In genomic region chr7:130092598-130092997, GRCh38 we compare ENCODE assay signal across 23 cellular contexts. TPM values are rescaled to one million over a fixed set of nuclear protein-coding genes. Genes with fewer than 3 reads are reported as not detected.
A peak's percentile ranks its signal among the peaks of the same experiment; 100 is the strongest.
DNase-seq lines count a peak whose midpoint lies in the region; ATAC-seq, FAIRE-seq and TF ChIP-seq lines count a peak whose summit lies in the region.
"Had no signal": no experiment of that assay in that cellular context is flagged by ENCODE, and none has a peak within 500 bp of the region (broad histone marks: within the 10 kb centered on the region; RNA-seq: fewer than 3 reads in every experiment).

No MANE protein-coding gene starts in this region.

- no peaks in the 10 kb centered on the region for H3K27me3 ChIP-seq in GM23338 (ENCODE audit: insufficient read depth)
- no peaks in the 10 kb centered on the region for H3K27me3 ChIP-seq in Panc1 (ENCODE audit: control insufficient read depth, insufficient read depth, low read length)
- H3K27me3 ChIP-seq: tibial artery had no signal

- no peak overlapping the region for H3K4me2 ChIP-seq in GM23338

- H3K4me1 ChIP-seq in GM23338 (ENCODE audit: insufficient read depth) (no peaks in the 10 kb centered on the region), Panc1 (ENCODE audit: control insufficient read depth, insufficient read depth, low read length) (peaks cover 4% of the 10 kb centered on the region; the same call in 1 of the 2 replicates)
- H3K4me1 ChIP-seq: Caco-2 had no signal

- H3K79me2 ChIP-seq in GM23338 (replicated peaks; ENCODE audit: insufficient read depth), result peaks cover 50% of the 10 kb centered on the region

- POLR2A ChIA-PET in Panc1 (lab: Charles Lee), result interaction anchor here (0.6 kb wide), 1 partner anchor 9 kb away, joined by 12 read pairs; no protein-coding TSS in a partner anchor

- in situ Hi-C loops in Panc1 (cut with HindIII; ENCODE audit: low pct_unique_long_range_greater_than_20kb, low sequenced_read_pairs), result no loop called here

- TF ChIP-seq CTCF in GM23338 (conservative IDR thresholded peaks at IDR 0.05; ENCODE audit: low read depth in 2 of 2) (no peak), Panc1 (IDR thresholded peaks at IDR 0.05) (0 out of 2 replicates have a peak, but pooled peaks have one; percentile 6), nephron progenitor cell (IDR thresholded peaks at IDR 0.05) (no peak)

- H4K20me1 ChIP-seq in GM23338 (replicated peaks; ENCODE audit: insufficient read depth), result peaks cover 7% of the 10 kb centered on the region

- DNase-seq in GM18507 (ENCODE audit: extremely low spot score, insufficient read length, low read depth), result peak; percentile 8
- DNase-seq in GM23338 (ENCODE audit: low spot score), result no peak
- no peak for DNase-seq in Panc1 (ENCODE audit: low read depth, low spot score)
- DNase-seq in nephron progenitor cell, result no peak
- no peak for DNase-seq in activated gamma-delta T cell treated with Interleukin-2 at 50 U/mL for 16 hours
- DNase-seq in activated CD8-positive, alpha-beta memory T cell treated with anti-CD3 and anti-CD28 coated beads, Interleukin-2, amount 50 U/mL, for 48 hours, result no peak
- DNase-seq in H54 (ENCODE audit: insufficient read length, low spot score), result no peak
- DNase-seq: activated CD8-positive, alpha-beta memory T cell treated with anti-CD3 and anti-CD28 coated beads for 24 hours; activated T-cell treated with anti-CD3 and anti-CD28 coated beads, Interleukin-2, amount 50 U/mL, for 72 hours; Caco-2; cerebellar nuclear complex; H9; NCI-H146; NCI-H2171; NCI-H526; Right ventricle myocardium superior; stimulated activated CD4-positive, alpha-beta T cell treated with anti-CD3 and anti-CD28 coated beads, Interleukin-1b, Interleukin-23, amount 100 ng/mL, for 48 hours; stimulated activated naive CD4-positive, alpha-beta T cell treated with Interleukin-2 at 50 U/mL for 16 hours; SW 1271; tibial artery had no signal

- intact Hi-C loops in Panc1 (cut with micrococcal nuclease; ENCODE audit: unreplicated experiment), result no loop called here

- H3K4me1 Mint-ChIP-seq in GM23338, result no peaks in the 10 kb centered on the region
- peaks cover 8% of the 10 kb centered on the region for H3K4me1 Mint-ChIP-seq in nephron progenitor cell
- H3K4me1 Mint-ChIP-seq: H9 had no signal

- no peak overlapping the region for H3K4me3 Mint-ChIP-seq in GM23338
- no peak overlapping the region for H3K4me3 Mint-ChIP-seq in nephron progenitor cell
- H3K4me3 Mint-ChIP-seq: H9, nephron had no signal

- no peak overlapping the region for H3K27ac ChIP-seq in GM23338 (ENCODE audit: low read depth)
- no peak overlapping the region for H3K27ac ChIP-seq in Panc1 (ENCODE audit: low read length)
- H3K27ac ChIP-seq: tibial artery had no signal

- H3K27me3 Mint-ChIP-seq in GM23338 (ENCODE audit: insufficient read depth, low read depth, poor library complexity), result no peaks in the 10 kb centered on the region
- H3K27me3 Mint-ChIP-seq in nephron progenitor cell (ENCODE audit: low read depth, poor library complexity), result no peaks in the 10 kb centered on the region

- H3K9me3 ChIP-seq in Panc1 (ENCODE audit: control insufficient read depth, insufficient read depth, low read depth, low read length), result no peaks in the 10 kb centered on the region
- H3K9me3 ChIP-seq: Caco-2, tibial artery had no signal

- H3K9me3 Mint-ChIP-seq in GM23338 (no peaks in the 10 kb centered on the region), nephron progenitor cell (no peaks in the 10 kb centered on the region)
- H3K9me3 Mint-ChIP-seq: activated naive CD4-positive, alpha-beta T cell treated with anti-CD3 and anti-CD28 coated beads, Interleukin-2, amount 50 U/mL, for 72 hours; activated T-cell treated with anti-CD3 and anti-CD28 coated beads, Interleukin-2, amount 50 U/mL, for 72 hours; H9; nephron had no signal

- H3K9me2 ChIP-seq in GM23338 (ENCODE audit: insufficient read depth), result no peaks in the 10 kb centered on the region

- CTCF ChIA-PET in Panc1 (lab: Charles Lee), result no interaction called here

- H3K36me3 ChIP-seq in GM23338 (ENCODE audit: insufficient read depth) (no peaks in the 10 kb centered on the region), Panc1 (ENCODE audit: control insufficient read depth, insufficient read depth, low read length) (no peaks in the 10 kb centered on the region)
- H3K36me3 ChIP-seq: tibial artery had no signal

- H3F3A ChIP-seq in GM23338 (replicated peaks; ENCODE audit: low read depth), result no peaks in the 10 kb centered on the region

- TF ChIP-seq POLR2A in H54 (IDR thresholded peaks at IDR 0.05; ENCODE audit: low read depth, low read length), result no peak

- H3K4me3 ChIP-seq in GM23338 (no peak overlapping the region), Panc1 (ENCODE audit: low read depth in 2 of 2, low read length in 2 of 2) (no peak overlapping the region)
- H3K4me3 ChIP-seq: tibial artery had no signal

- H3K36me3 Mint-ChIP-seq in GM23338 (ENCODE audit: low read depth) (no peaks in the 10 kb centered on the region), nephron progenitor cell (ENCODE audit: low read depth) (peaks cover 17% of the 10 kb centered on the region)
- H3K36me3 Mint-ChIP-seq: activated naive CD4-positive, alpha-beta T cell treated with anti-CD3 and anti-CD28 coated beads, Interleukin-2, amount 50 U/mL, for 72 hours had no signal

- no peak overlapping the region for H3K27ac Mint-ChIP-seq in GM23338
- H3K27ac Mint-ChIP-seq in nephron progenitor cell, result peak overlapping the region; percentile 0
- H3K27ac Mint-ChIP-seq: activated naive CD4-positive, alpha-beta T cell treated with anti-CD3 and anti-CD28 coated beads, Interleukin-2, amount 50 U/mL, for 72 hours; activated T-cell treated with anti-CD3 and anti-CD28 coated beads, Interleukin-2, amount 50 U/mL, for 72 hours had no signal

- H2AFZ ChIP-seq in GM23338, result no peak overlapping the region

- FAIRE-seq in GM18507 (lab: Jason Lieb, UNC) (peak; percentile 69), H54 (lab: Jason Lieb, UNC) (no peak)
- FAIRE-seq: HepG2 had no signal

- BruUV-seq in Panc1 (replicated peaks; lab: Mats Ljungman, UMichigan), result no TSS peak

- ATAC-seq in GM23338 (0 out of 3 replicates have a peak, but pooled peaks have one; percentile 29), Panc1 (no peak)
- ATAC-seq: activated naive CD4-positive, alpha-beta T cell treated with anti-CD3 and anti-CD28 coated beads, Interleukin-2, amount 50 U/mL, for 72 hours; activated T-cell treated with anti-CD3 and anti-CD28 coated beads, Interleukin-2, amount 50 U/mL, for 72 hours; HepG2 had no signal

TF ChIP-seq in GM23338, 12 proteins besides CTCF, POLR2A, EP300 and RAD21:
- TF ChIP-seq JUNB (IDR thresholded peaks at IDR 0.05; ENCODE audit: unreplicated experiment) (no peak), EZH2 (IDR thresholded peaks at IDR 0.05; ENCODE audit: low read depth, unreplicated experiment) (no peak), ZNF331 (CRISPR knock-in tag; IDR thresholded peaks at IDR 0.05; ENCODE audit: low read depth) (no peak), POLR2AphosphoS5 (IDR thresholded peaks at IDR 0.05; ENCODE audit: low read depth) (no peak), CREB1 (CRISPR knock-in tag; IDR thresholded peaks at IDR 0.05; ENCODE audit: low read depth) (no peak)
TF ChIP-seq in GM23338: peak in this region for 0.

RNA-seq across cellular contexts. Expression of gene KLHDC10, which starts 22.3 kb away (rescaled TPM):
- total RNA-seq in GM23338 (2014; rRNA removed; shearing (Covaris generic)), result 14.7 and 14.8 TPM in 2 replicates
- 5.1 and 5.5 TPM in 2 replicates for polyA plus RNA-seq in GM23338 (2016; fragmentation: Nextera tagmentation; extraction: Ambion mirVana)
- 26.7 TPM for total RNA-seq in Panc1 (2021; ENCODE audit: unreplicated experiment)
- 21.2 TPM for polyA plus RNA-seq in Panc1 (2012; ENCODE audit: insufficient read length)

RNA-seq across cellular contexts. Expression of gene ZC3HC1, which starts 41.4 kb away (rescaled TPM):
- total RNA-seq in GM23338 (2014; rRNA removed; shearing (Covaris generic)), result 31.0 and 35.1 TPM in 2 replicates
- 24.6 and 31.0 TPM in 2 replicates for polyA plus RNA-seq in GM23338 (2016; fragmentation: Nextera tagmentation; extraction: Ambion mirVana)
- 32.3 TPM for total RNA-seq in Panc1 (2021; ENCODE audit: unreplicated experiment)
- 23.5 TPM for polyA plus RNA-seq in Panc1 (2012; ENCODE audit: insufficient read length)
